Comparison of ENCODE assay signal across 1 cellular context in the genomic region with DNA sequence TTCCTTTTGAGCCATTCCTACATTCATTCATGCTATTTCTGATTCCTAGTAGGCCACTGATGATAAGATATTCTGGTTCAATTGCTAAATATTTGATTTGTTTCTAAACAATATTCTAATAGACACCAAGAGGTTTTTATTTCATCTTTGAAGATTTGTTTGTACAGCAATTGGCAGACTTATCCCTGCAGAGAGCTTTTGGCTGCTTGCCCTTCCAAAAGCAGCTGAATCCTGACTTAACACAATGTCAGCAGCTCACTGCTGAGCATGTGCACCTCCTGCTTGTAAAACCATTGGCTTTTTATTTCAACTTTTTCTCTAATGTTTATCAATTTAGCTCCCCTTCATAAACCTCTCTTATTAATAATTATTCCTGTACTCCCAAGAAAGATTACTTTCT.
TF ChIP-seq lines count a peak whose summit lies in the region.

No MANE protein-coding gene starts in this region.

TF ChIP-seq in GM23338, 12 proteins besides CTCF, POLR2A, EP300 and RAD21 (continued from another document):
- TF ChIP-seq, protein P1, sequence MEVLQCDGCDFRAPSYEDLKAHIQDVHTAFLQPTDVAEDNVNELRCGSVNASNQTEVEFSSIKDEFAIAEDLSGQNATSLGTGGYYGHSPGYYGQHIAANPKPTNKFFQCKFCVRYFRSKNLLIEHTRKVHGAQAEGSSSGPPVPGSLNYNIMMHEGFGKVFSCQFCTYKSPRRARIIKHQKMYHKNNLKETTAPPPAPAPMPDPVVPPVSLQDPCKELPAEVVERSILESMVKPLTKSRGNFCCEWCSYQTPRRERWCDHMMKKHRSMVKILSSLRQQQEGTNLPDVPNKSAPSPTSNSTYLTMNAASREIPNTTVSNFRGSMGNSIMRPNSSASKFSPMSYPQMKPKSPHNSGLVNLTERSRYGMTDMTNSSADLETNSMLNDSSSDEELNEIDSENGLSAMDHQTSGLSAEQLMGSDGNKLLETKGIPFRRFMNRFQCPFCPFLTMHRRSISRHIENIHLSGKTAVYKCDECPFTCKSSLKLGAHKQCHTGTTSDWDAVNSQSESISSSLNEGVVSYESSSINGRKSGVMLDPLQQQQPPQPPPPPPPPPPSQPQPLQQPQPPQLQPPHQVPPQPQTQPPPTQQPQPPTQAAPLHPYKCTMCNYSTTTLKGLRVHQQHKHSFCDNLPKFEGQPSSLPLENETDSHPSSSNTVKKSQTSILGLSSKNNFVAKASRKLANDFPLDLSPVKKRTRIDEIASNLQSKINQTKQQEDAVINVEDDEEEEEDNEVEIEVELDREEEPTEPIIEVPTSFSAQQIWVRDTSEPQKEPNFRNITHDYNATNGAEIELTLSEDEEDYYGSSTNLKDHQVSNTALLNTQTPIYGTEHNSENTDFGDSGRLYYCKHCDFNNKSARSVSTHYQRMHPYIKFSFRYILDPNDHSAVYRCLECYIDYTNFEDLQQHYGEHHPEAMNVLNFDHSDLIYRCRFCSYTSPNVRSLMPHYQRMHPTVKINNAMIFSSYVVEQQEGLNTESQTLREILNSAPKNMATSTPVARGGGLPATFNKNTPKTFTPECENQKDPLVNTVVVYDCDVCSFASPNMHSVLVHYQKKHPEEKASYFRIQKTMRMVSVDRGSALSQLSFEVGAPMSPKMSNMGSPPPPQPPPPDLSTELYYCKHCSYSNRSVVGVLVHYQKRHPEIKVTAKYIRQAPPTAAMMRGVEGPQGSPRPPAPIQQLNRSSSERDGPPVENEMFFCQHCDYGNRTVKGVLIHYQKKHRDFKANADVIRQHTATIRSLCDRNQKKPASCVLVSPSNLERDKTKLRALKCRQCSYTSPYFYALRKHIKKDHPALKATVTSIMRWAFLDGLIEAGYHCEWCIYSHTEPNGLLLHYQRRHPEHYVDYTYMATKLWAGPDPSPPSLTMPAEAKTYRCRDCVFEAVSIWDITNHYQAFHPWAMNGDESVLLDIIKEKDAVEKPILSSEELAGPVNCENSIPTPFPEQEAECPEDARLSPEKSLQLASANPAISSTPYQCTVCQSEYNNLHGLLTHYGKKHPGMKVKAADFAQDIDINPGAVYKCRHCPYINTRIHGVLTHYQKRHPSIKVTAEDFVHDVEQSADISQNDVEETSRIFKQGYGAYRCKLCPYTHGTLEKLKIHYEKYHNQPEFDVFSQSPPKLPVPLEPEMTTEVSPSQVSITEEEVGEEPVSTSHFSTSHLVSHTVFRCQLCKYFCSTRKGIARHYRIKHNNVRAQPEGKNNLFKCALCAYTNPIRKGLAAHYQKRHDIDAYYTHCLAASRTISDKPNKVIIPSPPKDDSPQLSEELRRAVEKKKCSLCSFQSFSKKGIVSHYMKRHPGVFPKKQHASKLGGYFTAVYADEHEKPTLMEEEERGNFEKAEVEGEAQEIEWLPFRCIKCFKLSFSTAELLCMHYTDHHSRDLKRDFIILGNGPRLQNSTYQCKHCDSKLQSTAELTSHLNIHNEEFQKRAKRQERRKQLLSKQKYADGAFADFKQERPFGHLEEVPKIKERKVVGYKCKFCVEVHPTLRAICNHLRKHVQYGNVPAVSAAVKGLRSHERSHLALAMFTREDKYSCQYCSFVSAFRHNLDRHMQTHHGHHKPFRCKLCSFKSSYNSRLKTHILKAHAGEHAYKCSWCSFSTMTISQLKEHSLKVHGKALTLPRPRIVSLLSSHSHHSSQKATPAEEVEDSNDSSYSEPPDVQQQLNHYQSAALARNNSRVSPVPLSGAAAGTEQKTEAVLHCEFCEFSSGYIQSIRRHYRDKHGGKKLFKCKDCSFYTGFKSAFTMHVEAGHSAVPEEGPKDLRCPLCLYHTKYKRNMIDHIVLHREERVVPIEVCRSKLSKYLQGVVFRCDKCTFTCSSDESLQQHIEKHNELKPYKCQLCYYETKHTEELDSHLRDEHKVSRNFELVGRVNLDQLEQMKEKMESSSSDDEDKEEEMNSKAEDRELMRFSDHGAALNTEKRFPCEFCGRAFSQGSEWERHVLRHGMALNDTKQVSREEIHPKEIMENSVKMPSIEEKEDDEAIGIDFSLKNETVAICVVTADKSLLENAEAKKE (CRISPR knock-in tag; IDR thresholded peaks at IDR 0.05), result no peak
- TF ChIP-seq EZH2 (IDR thresholded peaks at IDR 0.05; ENCODE audit: low read depth, unreplicated experiment), result no peak
- TF ChIP-seq, protein P2, sequence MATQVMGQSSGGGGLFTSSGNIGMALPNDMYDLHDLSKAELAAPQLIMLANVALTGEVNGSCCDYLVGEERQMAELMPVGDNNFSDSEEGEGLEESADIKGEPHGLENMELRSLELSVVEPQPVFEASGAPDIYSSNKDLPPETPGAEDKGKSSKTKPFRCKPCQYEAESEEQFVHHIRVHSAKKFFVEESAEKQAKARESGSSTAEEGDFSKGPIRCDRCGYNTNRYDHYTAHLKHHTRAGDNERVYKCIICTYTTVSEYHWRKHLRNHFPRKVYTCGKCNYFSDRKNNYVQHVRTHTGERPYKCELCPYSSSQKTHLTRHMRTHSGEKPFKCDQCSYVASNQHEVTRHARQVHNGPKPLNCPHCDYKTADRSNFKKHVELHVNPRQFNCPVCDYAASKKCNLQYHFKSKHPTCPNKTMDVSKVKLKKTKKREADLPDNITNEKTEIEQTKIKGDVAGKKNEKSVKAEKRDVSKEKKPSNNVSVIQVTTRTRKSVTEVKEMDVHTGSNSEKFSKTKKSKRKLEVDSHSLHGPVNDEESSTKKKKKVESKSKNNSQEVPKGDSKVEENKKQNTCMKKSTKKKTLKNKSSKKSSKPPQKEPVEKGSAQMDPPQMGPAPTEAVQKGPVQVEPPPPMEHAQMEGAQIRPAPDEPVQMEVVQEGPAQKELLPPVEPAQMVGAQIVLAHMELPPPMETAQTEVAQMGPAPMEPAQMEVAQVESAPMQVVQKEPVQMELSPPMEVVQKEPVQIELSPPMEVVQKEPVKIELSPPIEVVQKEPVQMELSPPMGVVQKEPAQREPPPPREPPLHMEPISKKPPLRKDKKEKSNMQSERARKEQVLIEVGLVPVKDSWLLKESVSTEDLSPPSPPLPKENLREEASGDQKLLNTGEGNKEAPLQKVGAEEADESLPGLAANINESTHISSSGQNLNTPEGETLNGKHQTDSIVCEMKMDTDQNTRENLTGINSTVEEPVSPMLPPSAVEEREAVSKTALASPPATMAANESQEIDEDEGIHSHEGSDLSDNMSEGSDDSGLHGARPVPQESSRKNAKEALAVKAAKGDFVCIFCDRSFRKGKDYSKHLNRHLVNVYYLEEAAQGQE (IDR thresholded peaks at IDR 0.05; ENCODE audit: unreplicated experiment), result no peak
- TF ChIP-seq STAT1 (IDR thresholded peaks at IDR 0.05; ENCODE audit: unreplicated experiment), result no peak
- TF ChIP-seq ZNF331 (CRISPR knock-in tag; IDR thresholded peaks at IDR 0.05; ENCODE audit: low read depth), result no peak
- no peak for TF ChIP-seq CREB1 (CRISPR knock-in tag; IDR thresholded peaks at IDR 0.05; ENCODE audit: low read depth)
